ENCODE assay signal across 8 cellular contexts in the genomic region with DNA sequence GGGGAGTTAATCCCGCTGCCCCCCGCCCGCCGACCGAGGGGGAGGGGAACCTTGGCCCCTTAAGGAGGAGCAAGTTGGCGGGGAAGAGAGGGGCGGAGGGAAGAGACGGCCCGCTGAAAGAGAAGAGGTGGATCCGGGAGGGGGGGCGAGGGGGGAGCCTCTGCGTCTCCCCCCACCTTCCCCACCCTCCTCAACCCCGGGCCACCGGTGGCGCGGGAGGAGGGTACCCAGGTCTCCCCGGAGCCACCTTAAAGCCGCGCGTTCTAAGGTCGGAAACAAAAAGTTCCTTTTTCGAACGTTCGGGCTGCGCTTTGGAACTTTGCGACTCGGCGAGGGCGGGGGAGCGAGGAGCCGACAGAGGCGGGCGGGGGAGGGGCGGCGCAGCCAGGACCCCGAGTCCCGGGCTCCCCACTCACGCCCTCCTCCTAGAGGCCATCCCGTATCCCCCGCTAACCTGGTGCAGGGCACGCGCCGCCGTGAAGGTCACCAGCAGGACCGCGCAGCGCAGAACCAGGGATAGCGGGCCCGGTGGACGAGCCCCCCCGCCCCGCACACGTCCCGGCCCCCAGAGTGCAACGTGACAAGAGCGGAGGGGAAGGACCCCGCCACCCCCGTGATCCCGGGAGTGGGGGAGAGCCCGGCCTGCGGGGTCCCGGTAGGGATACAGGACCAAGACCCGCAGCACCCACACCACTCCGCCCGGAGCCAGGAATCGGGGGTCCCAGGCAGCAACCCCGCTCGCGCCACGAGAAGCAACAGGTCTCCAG. TPM values are rescaled to one million over a fixed set of nuclear protein-coding genes. Genes with fewer than 3 reads are reported as not detected.
DNase-seq lines count a peak whose midpoint lies in the region; ATAC-seq lines count a peak whose summit lies in the region.

No MANE protein-coding gene starts in this region.

- H3K4me1 Mint-ChIP-seq in activated CD4-positive, alpha-beta memory T cell treated with anti-CD3 and anti-CD28 coated beads, Interleukin-2, amount 10 ng/mL, durations not matched to agents 7 days and 5 days: peaks cover 36% of the 10 kb centered on the region
- H3K4me1 Mint-ChIP-seq in memory B cell: peaks cover 17% of the 10 kb centered on the region

- peak in 12 of 14 donors; percentile 69 to 93 (median 79) for DNase-seq in C1 segment of cervical spinal cord (lab: John Stamatoyannopoulos, UW)
- peak; percentile 55 for DNase-seq in NCI-H2196 (lab: John Stamatoyannopoulos, UW; ENCODE audit: unreplicated experiment)
- DNase-seq in activated CD4-positive, alpha-beta memory T cell treated with anti-CD3 and anti-CD28 coated beads, Interleukin-2, amount 10 ng/mL, durations not matched to agents 7 days and 5 days: peak; percentile 78
- DNase-seq in effector CD8-positive, alpha-beta T cell (lab: John Stamatoyannopoulos, UW): peak; percentile 70
- peak; percentile 63 to 73 for DNase-seq in memory B cell (ENCODE audit: low spot score in 2 of 2)
- DNase-seq in stimulated activated CD8-positive, alpha-beta memory T cell treated with anti-CD3 and anti-CD28 coated beads, Interleukin-12 subunit alpha, Interleukin-12 subunit beta, amount 100 ng/mL, for 4 hours (ENCODE audit: low read depth): peak; percentile 68

- POLR2A ChIA-PET in activated CD4-positive, alpha-beta memory T cell treated with anti-CD3 and anti-CD28 coated beads, Interleukin-2, amount 10 ng/mL, durations not matched to agents 7 days and 5 days (lab: Charles Lee): interaction anchor here (1.0 kb wide), 1 partner anchor 9 kb away, joined by 5 read pairs; no protein-coding TSS in a partner anchor

- peak overlapping the region; percentile 72 for H3K4me3 Mint-ChIP-seq in activated CD4-positive, alpha-beta memory T cell treated with anti-CD3 and anti-CD28 coated beads, Interleukin-2, amount 10 ng/mL, durations not matched to agents 7 days and 5 days
- peak overlapping the region; percentile 87 for H3K4me3 Mint-ChIP-seq in memory B cell

- H3K27ac Mint-ChIP-seq in activated CD4-positive, alpha-beta memory T cell treated with anti-CD3 and anti-CD28 coated beads, Interleukin-2, amount 10 ng/mL, durations not matched to agents 7 days and 5 days: peak overlapping the region; percentile 71
- peak overlapping the region; percentile 74 for H3K27ac Mint-ChIP-seq in memory B cell

- CTCF ChIA-PET in activated CD4-positive, alpha-beta memory T cell treated with anti-CD3 and anti-CD28 coated beads, Interleukin-2, amount 10 ng/mL, durations not matched to agents 7 days and 5 days (lab: Charles Lee): interaction anchor here (1.0 kb wide), 1 partner anchor 9 kb away, joined by 3 read pairs; no protein-coding TSS in a partner anchor

- peaks cover 11% of the 10 kb centered on the region for H3K27me3 Mint-ChIP-seq in activated CD4-positive, alpha-beta memory T cell treated with anti-CD3 and anti-CD28 coated beads, Interleukin-2, amount 10 ng/mL, durations not matched to agents 7 days and 5 days
- H3K27me3 Mint-ChIP-seq in memory B cell: peaks cover 2% of the 10 kb centered on the region

- peak; percentile 25 for ATAC-seq in GM21528 (IDR thresholded peaks at IDR 0.05; ENCODE audit: low FRiP score, unreplicated experiment)
- peak; percentile 52 for ATAC-seq in memory B cell (ENCODE audit: low read depth)
- ATAC-seq in GM21825 (IDR thresholded peaks at IDR 0.05; ENCODE audit: unreplicated experiment): no peak

- no peaks in the 10 kb centered on the region for H3K9me3 Mint-ChIP-seq in activated CD4-positive, alpha-beta memory T cell treated with anti-CD3 and anti-CD28 coated beads, Interleukin-2, amount 10 ng/mL, durations not matched to agents 7 days and 5 days
- H3K9me3 Mint-ChIP-seq in memory B cell: no peaks in the 10 kb centered on the region

- H3K36me3 Mint-ChIP-seq in activated CD4-positive, alpha-beta memory T cell treated with anti-CD3 and anti-CD28 coated beads, Interleukin-2, amount 10 ng/mL, durations not matched to agents 7 days and 5 days (ENCODE audit: low read depth): peaks cover 4% of the 10 kb centered on the region
- H3K36me3 Mint-ChIP-seq in memory B cell: no peaks in the 10 kb centered on the region

RNA-seq across cellular contexts. Expression of gene ERF, which starts 0.7 kb away (rescaled TPM):
- 10 to 100 TPM; 46.9 to 52.6 TPM for total RNA-seq in activated CD4-positive, alpha-beta memory T cell treated with anti-CD3 and anti-CD28 coated beads, Interleukin-2, amount 10 ng/mL, durations not matched to agents 7 days and 5 days

RNA-seq across cellular contexts. Expression of gene GSK3A, which starts 11.9 kb away (rescaled TPM):
- 10 to 100 TPM; 48.9 to 50.7 TPM for total RNA-seq in activated CD4-positive, alpha-beta memory T cell treated with anti-CD3 and anti-CD28 coated beads, Interleukin-2, amount 10 ng/mL, durations not matched to agents 7 days and 5 days

RNA-seq across cellular contexts. Expression of gene CIC, which starts 14.8 kb away (rescaled TPM):
- total RNA-seq in activated CD4-positive, alpha-beta memory T cell treated with anti-CD3 and anti-CD28 coated beads, Interleukin-2, amount 10 ng/mL, durations not matched to agents 7 days and 5 days: 10 to 100 TPM; 86.5 to 88.8 TPM

RNA-seq across cellular contexts. Expression of gene ZNF526, which starts 34.2 kb away (rescaled TPM):
- 10 to 100 TPM; 21.5 to 21.7 TPM for total RNA-seq in activated CD4-positive, alpha-beta memory T cell treated with anti-CD3 and anti-CD28 coated beads, Interleukin-2, amount 10 ng/mL, durations not matched to agents 7 days and 5 days

RNA-seq across cellular contexts. Expression of gene DEDD2, which starts 36.8 kb away (rescaled TPM):
- 10 to 100 TPM; 54.1 to 59.8 TPM for total RNA-seq in activated CD4-positive, alpha-beta memory T cell treated with anti-CD3 and anti-CD28 coated beads, Interleukin-2, amount 10 ng/mL, durations not matched to agents 7 days and 5 days
